ENCODE assay signal across 24 cellular contexts in genomic region chr1:177010246-177010825, GRCh38.
"Had no signal": no experiment of that assay in that cellular context is flagged by ENCODE, and none has a peak within 500 bp of the region (broad histone marks: within the 10 kb centered on the region; RNA-seq: fewer than 3 reads in every experiment).

No MANE protein-coding gene starts in this region.

- FAIRE-seq: kidney had no signal

- H3K36me3 ChIP-seq: breast epithelium, heart right ventricle, left lung, neural progenitor cell, sigmoid colon, thoracic aorta, vagina had no signal

- ATAC-seq: activated T-cell treated with anti-CD3 and anti-CD28 coated beads, Interleukin-2, amount 50 U/mL, for 4 hours; heart right ventricle; left lung; naive thymus-derived CD8-positive, alpha-beta T cell; WTC11 had no signal

- H3K9ac ChIP-seq: neural progenitor cell had no signal

- H3K4me3 Mint-ChIP-seq: activated naive CD4-positive, alpha-beta T cell treated with anti-CD3 and anti-CD28 coated beads for 36 hours; activated naive CD8-positive, alpha-beta T cell treated with anti-CD3 and anti-CD28 coated beads, Interleukin-2, amount 10 ng/mL, durations not matched to agents 7 days and 5 days; activated T-cell treated with anti-CD3 and anti-CD28 coated beads, Interleukin-2, amount 50 U/mL, for 4 hours; naive thymus-derived CD8-positive, alpha-beta T cell; neural progenitor cell; type B pancreatic cell; WTC11 had no signal

- H3K27ac ChIP-seq: breast epithelium, epithelial cell of prostate, heart right ventricle, left lung, neural progenitor cell, sigmoid colon, thoracic aorta, vagina had no signal

- H3K36me3 Mint-ChIP-seq: activated naive CD8-positive, alpha-beta T cell treated with anti-CD3 and anti-CD28 coated beads, Interleukin-2, amount 10 ng/mL, durations not matched to agents 7 days and 5 days; naive thymus-derived CD8-positive, alpha-beta T cell; type B pancreatic cell; WTC11 had no signal

- H2AFZ ChIP-seq: neural progenitor cell had no signal

- H3K4me3 ChIP-seq: breast epithelium, heart right ventricle, left lung, neural progenitor cell, sigmoid colon, thoracic aorta, vagina had no signal

- H3K27me3 Mint-ChIP-seq: activated naive CD8-positive, alpha-beta T cell treated with anti-CD3 and anti-CD28 coated beads, Interleukin-2, amount 10 ng/mL, durations not matched to agents 7 days and 5 days had no signal

- H3K27ac Mint-ChIP-seq: activated naive CD4-positive, alpha-beta T cell treated with anti-CD3 and anti-CD28 coated beads for 36 hours; activated naive CD8-positive, alpha-beta T cell treated with anti-CD3 and anti-CD28 coated beads, Interleukin-2, amount 10 ng/mL, durations not matched to agents 7 days and 5 days; naive thymus-derived CD8-positive, alpha-beta T cell; neural progenitor cell; type B pancreatic cell; WTC11 had no signal

- H3K27me3 ChIP-seq: breast epithelium, heart right ventricle, left lung, neural progenitor cell, sigmoid colon, vagina had no signal

- H3K9me3 ChIP-seq: breast epithelium, heart right ventricle, left lung, sigmoid colon, thoracic aorta, vagina had no signal

- H3K4me2 ChIP-seq: neural progenitor cell had no signal

- H3K4me1 ChIP-seq: breast epithelium, heart right ventricle, left lung, sigmoid colon, vagina had no signal

- H3K9me3 Mint-ChIP-seq: activated naive CD8-positive, alpha-beta T cell treated with anti-CD3 and anti-CD28 coated beads, Interleukin-2, amount 10 ng/mL, durations not matched to agents 7 days and 5 days; activated T-cell treated with anti-CD3 and anti-CD28 coated beads, Interleukin-2, amount 50 U/mL, for 4 hours; neural progenitor cell; type B pancreatic cell; WTC11 had no signal

- DNase-seq: activated CD8-positive, alpha-beta memory T cell treated with anti-CD3 and anti-CD28 coated beads for 24 hours; activated CD8-positive, alpha-beta memory T cell treated with anti-CD3 and anti-CD28 coated beads, Interleukin-2, amount 50 U/mL, for 4 hours; activated effector memory CD4-positive, alpha-beta T cell treated with Interleukin-2 at 50 U/mL for 16 hours; activated naive CD4-positive, alpha-beta T cell treated with anti-CD3 and anti-CD28 coated beads for 36 hours; activated naive CD8-positive, alpha-beta T cell treated with anti-CD3 and anti-CD28 coated beads, Interleukin-2, amount 10 ng/mL, durations not matched to agents 7 days and 5 days; activated T-cell treated with anti-CD3 and anti-CD28 coated beads, Interleukin-2, amount 50 U/mL, for 4 hours; amniotic stem cell; cerebellar nuclear complex; heart right ventricle; kidney; left lung; naive thymus-derived CD8-positive, alpha-beta T cell; posterior cingulate gyrus; sigmoid colon; stimulated activated CD4-positive, alpha-beta T cell treated with anti-CD3 and anti-CD28 coated beads, Interleukin-4, amount 100 ng/mL, for 1 hour; stimulated activated naive CD4-positive, alpha-beta T cell treated with Interleukin-2 at 50 U/mL for 16 hours; T-helper 9 cell had no signal

- H3K4me1 Mint-ChIP-seq: activated naive CD8-positive, alpha-beta T cell treated with anti-CD3 and anti-CD28 coated beads, Interleukin-2, amount 10 ng/mL, durations not matched to agents 7 days and 5 days; naive thymus-derived CD8-positive, alpha-beta T cell had no signal
